ENCODE assay signal across 2 cellular contexts in genomic region chr12:57235728-57236131, GRCh38.
TF ChIP-seq lines count a peak whose summit lies in the region.

No MANE protein-coding gene starts in this region.

TF ChIP-seq in IMR-90, 13 proteins besides CTCF, POLR2A, EP300 and RAD21:
- TF ChIP-seq RFX5 (IDR thresholded peaks at IDR 0.05; ENCODE audit: low read depth, low read length) (no peak), MAZ (IDR thresholded peaks at IDR 0.05; ENCODE audit: borderline replicate concordance, low read depth, low read length) (no peak), NFE2L2 (IDR thresholded peaks at IDR 0.05; ENCODE audit: low read depth, low read length) (no peak), MXI1 (IDR thresholded peaks at IDR 0.05; ENCODE audit: borderline replicate concordance, low read depth, low read length) (no peak), USF2 (IDR thresholded peaks at IDR 0.05; ENCODE audit: low read depth, low read length) (no peak), RCOR1 (IDR thresholded peaks at IDR 0.05; ENCODE audit: insufficient replicate concordance, low read length) (no peak), MAFK (IDR thresholded peaks at IDR 0.05; ENCODE audit: low read depth, low read length) (no peak), BHLHE40 (IDR thresholded peaks at IDR 0.05; ENCODE audit: low read depth, low read length) (no peak)

TF ChIP-seq in H1, 55 proteins besides CTCF, POLR2A, EP300 and RAD21:
- TF ChIP-seq SP2 (IDR thresholded peaks at IDR 0.05; ENCODE audit: low read length): no peak
- TF ChIP-seq SUZ12 (IDR thresholded peaks at IDR 0.05; ENCODE audit: low read length): 0 out of 2 replicates have a peak, but pooled peaks have one; percentile 0
